6 cellular contexts compared by ENCODE assay signal in the genomic region with DNA sequence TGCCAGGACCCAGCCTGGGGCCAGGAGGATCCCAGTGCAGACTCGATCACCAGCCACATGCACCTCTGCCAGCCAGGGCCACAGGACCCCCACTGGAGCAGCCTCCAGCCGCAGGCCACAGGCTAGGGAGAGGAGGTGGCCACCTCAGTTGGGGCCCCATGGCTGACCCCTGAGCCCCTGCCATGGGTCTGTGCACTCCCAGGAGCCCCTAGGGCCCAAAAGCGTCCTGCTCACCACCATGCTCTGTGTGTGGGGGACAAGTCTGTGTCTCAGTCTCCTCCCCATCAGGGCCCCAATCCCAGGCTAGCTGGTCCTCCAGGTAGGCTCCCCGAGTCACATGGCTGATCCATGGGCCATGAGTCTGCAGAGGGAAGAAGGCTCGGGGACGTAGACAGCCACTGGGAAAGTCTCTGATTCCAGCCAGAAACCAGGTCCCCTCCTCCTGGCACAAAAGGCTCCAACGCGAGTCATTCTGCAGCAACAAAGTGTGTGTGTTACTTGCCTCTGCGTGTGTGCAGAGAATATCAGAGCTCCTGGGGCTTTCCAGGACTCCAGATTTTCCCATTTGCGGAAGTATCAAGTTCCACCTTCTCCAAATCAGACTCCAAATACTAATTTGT. TPM values are rescaled to one million over a fixed set of nuclear protein-coding genes. Genes with fewer than 3 reads are reported as not detected.
DNase-seq lines count a peak whose midpoint lies in the region; ATAC-seq and TF ChIP-seq lines count a peak whose summit lies in the region.

No MANE protein-coding gene starts in this region.

- no peaks in the 10 kb centered on the region for H3F3A ChIP-seq in MM.1S (ENCODE audit: insufficient read depth, low read length)

- no peak for TF ChIP-seq POLR2A in spleen (IDR thresholded peaks at IDR 0.05)

- H3K79me2 ChIP-seq in MM.1S (ENCODE audit: low read length), result no peaks in the 10 kb centered on the region

- H2AFZ ChIP-seq in MM.1S (ENCODE audit: low read length), result peak overlapping the region; percentile 80

- TF ChIP-seq CTCF in MM.1S (IDR thresholded peaks at IDR 0.05; ENCODE audit: low read length), result no peak
- TF ChIP-seq CTCF in spleen (IDR thresholded peaks at IDR 0.05 in 8 of 11, conservative IDR thresholded peaks at IDR 0.05 in 3 of 11), result no peak

- H3K4me2 ChIP-seq in BLaER1 (peak overlapping the region; percentile 89), MM.1S (ENCODE audit: low read depth, low read length) (peak overlapping the region; percentile 83)

- intact Hi-C loops in spleen (cut with DNase I; ENCODE audit: low total_unique reads), result loop anchor here (2.0 kb wide), 1 partner anchor 37 kb away; no protein-coding TSS in a partner anchor

- ATAC-seq in esophagus mucosa (peak; percentile 3), GM21717 (IDR thresholded peaks at IDR 0.05; ENCODE audit: unreplicated experiment) (no peak)

- WGBS in spleen, 5 donors, result 27 to 54% (median 51%) methylated on average over 9 to 10 of the region's 10 CpGs

- H3K9ac ChIP-seq in BLaER1 (peak overlapping the region; percentile 76), MM.1S (ENCODE audit: low read length) (peak overlapping the region; percentile 10; the same call in 1 of the 2 replicates)

- no peaks in the 10 kb centered on the region for H4K20me1 ChIP-seq in BLaER1
- no peaks in the 10 kb centered on the region for H4K20me1 ChIP-seq in MM.1S (ENCODE audit: insufficient read depth, low read length)

- no peaks in the 10 kb centered on the region for H3K27me3 ChIP-seq in BLaER1
- peaks cover 26% of the 10 kb centered on the region for H3K27me3 ChIP-seq in MM.1S (replicated peaks; ENCODE audit: insufficient read depth, low read length)
- no peaks in the 10 kb centered on the region for H3K27me3 ChIP-seq in spleen (replicated peaks in 1 of 7)

- H3K9me3 ChIP-seq in BLaER1 (no peaks in the 10 kb centered on the region), MM.1S (replicated peaks; ENCODE audit: insufficient read depth, low read length) (no peaks in the 10 kb centered on the region), spleen (no peaks in the 10 kb centered on the region)

- no peak for DNase-seq in MM.1S
- DNase-seq in spleen, result peak; percentile 87
- no peak for DNase-seq in kidney tubule cell (ENCODE audit: low spot score)

- no peaks in the 10 kb centered on the region for H3K9me2 ChIP-seq in MM.1S (replicated peaks; ENCODE audit: insufficient read depth, low read length)

- H3K4me3 ChIP-seq in BLaER1 (peak overlapping the region; percentile 51), MM.1S (ENCODE audit: low read length) (peak overlapping the region; percentile 39), spleen (peak overlapping the region in 5 of 8 donors; percentile 6 to 81 (median 47))

- H3K4me1 ChIP-seq in BLaER1, result peaks cover 38% of the 10 kb centered on the region
- peaks cover 8% of the 10 kb centered on the region for H3K4me1 ChIP-seq in MM.1S (ENCODE audit: low read length)
- H3K4me1 ChIP-seq in spleen, result peaks cover 7 to 47% (median 26%) of the 10 kb centered on the region in 6 donors

- H3K36me3 ChIP-seq in BLaER1 (no peaks in the 10 kb centered on the region), MM.1S (replicated peaks; ENCODE audit: insufficient read depth, low read length) (no peaks in the 10 kb centered on the region), spleen (no peaks in the 10 kb centered on the region)

- H3K27ac ChIP-seq in BLaER1 (peak overlapping the region; percentile 76), MM.1S (ENCODE audit: low read length) (no peak overlapping the region; the same call in 1 of the 2 replicates), spleen (peak overlapping the region; percentile 37 to 95 (median 87))

RNA-seq across cellular contexts. Expression of gene PRSS8, which starts 6.1 kb away (rescaled TPM):
- 59.3 TPM for total RNA-seq in esophagus mucosa
- not detected for total RNA-seq in spleen
- polyA plus RNA-seq in spleen, result under 1 TPM; 0.07 to 0.19 (median 0.15) TPM

RNA-seq across cellular contexts. Expression of gene PRSS36, which starts 8.3 kb away (rescaled TPM):
- total RNA-seq in esophagus mucosa (1.5 TPM), spleen (1 to 10 TPM in 4 of 7 donors, under 1 TPM in 2, not detected in 1; 0.70 to 2.0 (median 1.3) TPM)
- 1 to 10 TPM; 1.5 to 2.6 (median 2.0) TPM for polyA plus RNA-seq in spleen

RNA-seq across cellular contexts. Expression of gene KAT8, which starts 24.1 kb away (rescaled TPM):
- total RNA-seq in esophagus mucosa (25.5 TPM), spleen (10 to 100 TPM; 63.2 to 94.8 (median 85.2) TPM)
- polyA plus RNA-seq in spleen, result 10 to 100 TPM; 48.7 to 63.6 (median 56.5) TPM

RNA-seq across cellular contexts. Expression of gene BCKDK, which starts 33.4 kb away (rescaled TPM):
- 21.5 TPM for total RNA-seq in esophagus mucosa
- total RNA-seq in spleen, result 10 to 100 TPM; 36.9 to 55.7 (median 40.2) TPM
- 10 to 100 TPM; 15.0 to 27.5 (median 17.4) TPM for polyA plus RNA-seq in spleen

RNA-seq across cellular contexts. Expression of gene FUS, which starts 38.3 kb away (rescaled TPM):
- total RNA-seq in esophagus mucosa (127 TPM), spleen (100 to 1,000 TPM; 119 to 474 (median 284) TPM)
- polyA plus RNA-seq in spleen, result 100 to 1,000 TPM; 225 to 694 (median 516) TPM

Comparison
In these comparisons a context has a peak if more than half of its experiments do, and no peak if none do; other contexts are left out.
1. RNA of gene PRSS8, which starts 6.1 kb away (total RNA-seq): 59.3 TPM in esophagus mucosa (single experiment); not detected in spleen; every median in the first group is over 10 times any median in the second.
2. Peak in every context shown above with its lines, with median percentiles within 50 percentile points of each other: H3K4me3 ChIP-seq.